In the genomic region with DNA sequence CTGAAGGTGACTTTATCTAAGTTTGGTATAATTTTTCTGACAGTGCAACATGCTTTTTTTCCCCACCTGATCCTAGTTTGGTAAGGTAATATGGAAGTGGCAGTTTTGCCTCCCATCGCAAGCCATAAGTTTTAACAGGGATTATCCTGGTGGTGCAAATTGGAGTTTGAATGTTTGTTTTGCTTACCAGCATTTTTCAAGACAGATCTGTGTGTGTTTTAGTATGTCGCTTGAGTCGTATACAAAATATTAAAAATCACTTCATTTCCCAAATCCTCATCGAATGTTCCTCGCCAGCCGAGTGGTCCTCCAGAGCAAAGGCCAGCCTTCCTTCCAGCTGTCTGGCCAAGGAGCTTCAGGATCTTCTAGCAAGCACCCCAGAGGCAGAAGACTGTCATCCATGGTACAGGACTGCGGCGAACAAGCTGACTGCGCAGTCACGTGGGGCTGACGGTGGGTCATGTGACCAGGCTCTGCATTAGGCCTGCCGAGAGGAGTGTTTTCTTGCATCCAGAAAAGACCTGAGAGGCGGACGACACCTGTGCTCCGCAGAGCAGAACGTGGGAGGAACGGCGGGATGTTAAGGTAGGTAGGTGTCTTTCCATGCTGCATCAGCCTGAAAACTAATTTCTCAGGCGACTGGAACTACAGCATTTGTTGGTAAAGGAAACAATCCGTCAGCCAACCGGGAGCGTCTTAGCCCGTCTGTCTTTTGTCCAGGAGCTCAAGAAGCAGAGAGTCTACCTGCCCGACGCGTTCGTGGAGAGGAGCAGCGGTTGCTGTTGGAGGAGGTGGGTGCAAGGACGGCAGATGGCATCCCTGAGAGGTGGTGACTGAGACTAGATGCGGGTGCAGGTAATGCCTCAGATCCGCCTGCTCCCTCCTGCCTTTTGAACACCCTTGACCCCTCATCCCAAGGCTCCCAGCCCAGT, we compare ENCODE assay signal across 9 cellular contexts. TPM values are rescaled to one million over a fixed set of nuclear protein-coding genes. Genes with fewer than 3 reads are reported as not detected.
DNase-seq lines count a peak whose midpoint lies in the region; ATAC-seq, FAIRE-seq and TF ChIP-seq lines count a peak whose summit lies in the region.
"Had no signal": no experiment of that assay in that cellular context is flagged by ENCODE, and none has a peak within 500 bp of the region (broad histone marks: within the 10 kb centered on the region; RNA-seq: fewer than 3 reads in every experiment).

TSS of gene GPRASP3 (plus strand) at position 507 of the 932 bp plus-strand sequence. CDS start 28,253 bp downstream, outside the sequence.

- peak within 1 kb of the TSS; percentile 88 for H3K4me3 Mint-ChIP-seq in activated B cell treated with CpG ODN at 0.5 μM for 24 hours

- H3K27ac ChIP-seq in breast epithelium = peak within 1 kb of the TSS in 1 of 2 donors; percentile 14
- H3K27ac ChIP-seq: PC-9 had no signal

- POLR2A ChIA-PET in activated B cell treated with CpG ODN at 0.5 μM for 24 hours (lab: Charles Lee) = interaction anchor here (0.9 kb wide), 1 partner anchor 121 kb away, joined by 3 read pairs; the partner anchor contains the start of gene ARMCX5

- peaks cover 0 to 14% of the 10 kb centered on the region in 2 donors for H3K27me3 ChIP-seq in breast epithelium

- TF ChIP-seq POLR2A in breast epithelium (IDR thresholded peaks at IDR 0.05) = no peak

- CTCF ChIA-PET in activated B cell treated with CpG ODN at 0.5 μM for 24 hours (lab: Charles Lee) = no interaction called here

- no peaks in the 10 kb centered on the region for H3K36me3 ChIP-seq in breast epithelium

- DNase-seq in COLO668 (lab: John Stamatoyannopoulos, UW; ENCODE audit: unreplicated experiment) (peak; percentile 46), NCI-H1092 treated with DMSO at 0.1 percent for 48 hours (lab: John Stamatoyannopoulos, UW) (peak; percentile 71), activated B cell treated with CpG ODN at 0.5 μM for 24 hours (peak; percentile 37), breast epithelium (ENCODE audit: low spot score in 2 of 2) (peak; percentile 68 to 72), inferior parietal cortex (ENCODE audit: extremely low spot score) (peak; percentile 76), urothelium cell line (ENCODE audit: low spot score) (no peak)
- DNase-seq in stimulated activated CD4-positive, alpha-beta T cell treated with anti-CD3 and anti-CD28 coated beads, Interleukin-12 subunit alpha, Interleukin-12 subunit beta, amount 100 ng/mL, for 48 hours (ENCODE audit: low read depth in 2 of 3, low spot score in 1 of 3) = peak; percentile 55 to 66 (median 64)

- no peaks in the 10 kb centered on the region for H3K9me3 ChIP-seq in breast epithelium

- H3K27me3 Mint-ChIP-seq in activated B cell treated with CpG ODN at 0.5 μM for 24 hours = no peaks in the 10 kb centered on the region

- peak within 1 kb of the TSS; percentile 31 to 59 (median 43) for H3K4me3 ChIP-seq in breast epithelium
- H3K4me3 ChIP-seq: PC-9 had no signal

- FAIRE-seq in urothelium cell line (lab: Jason Lieb, UNC) = no peak

- H3K27ac Mint-ChIP-seq in activated B cell treated with CpG ODN at 0.5 μM for 24 hours = peak within 1 kb of the TSS; percentile 35

- peaks cover 3% of the 10 kb centered on the region for H3K36me3 Mint-ChIP-seq in activated B cell treated with CpG ODN at 0.5 μM for 24 hours (ENCODE audit: low read depth)

- peaks cover 12% of the 10 kb centered on the region for H3K4me1 Mint-ChIP-seq in activated B cell treated with CpG ODN at 0.5 μM for 24 hours

- H3K4me1 ChIP-seq in breast epithelium = no peaks in the 10 kb centered on the region

- no peak for TF ChIP-seq CTCF in activated B cell treated with CpG ODN at 0.5 μM for 24 hours (IDR thresholded peaks at IDR 0.05)
- no peak for TF ChIP-seq CTCF in breast epithelium (IDR thresholded peaks at IDR 0.05)

- ATAC-seq in GM21737 (IDR thresholded peaks at IDR 0.05; ENCODE audit: unreplicated experiment) (peak; percentile 82), activated B cell treated with CpG ODN at 0.5 μM for 24 hours (ENCODE audit: low read depth) (peak; percentile 85)

- intact Hi-C loops in activated B cell treated with CpG ODN at 0.5 μM for 24 hours (cut with micrococcal nuclease) (loop anchor here (1.0 to 5.0 kb wide), 3 partner anchors 48 to 121 kb away; partner anchors contain the start of gene ARMCX5), breast epithelium (cut with DNase I; ENCODE audit: low total_unique reads) (no loop called here)

- H3K9me3 Mint-ChIP-seq in activated B cell treated with CpG ODN at 0.5 μM for 24 hours = no peaks in the 10 kb centered on the region

RNA-seq across cellular contexts. Expression of gene GPRASP3, which starts in this region (rescaled TPM):
- total RNA-seq in activated B cell treated with CpG ODN at 0.5 μM for 24 hours = 1.3 TPM in 2 replicates
- total RNA-seq in breast epithelium = 1 to 10 TPM; 1.8 to 4.3 (median 4.2) TPM
